ENCODE assay signal across 15 cellular contexts in genomic region chr5:115522832-115523365, GRCh38. TPM values are rescaled to one million over a fixed set of nuclear protein-coding genes. Genes with fewer than 3 reads are reported as not detected.
DNase-seq lines count a peak whose midpoint lies in the region; ATAC-seq and TF ChIP-seq lines count a peak whose summit lies in the region.
"Had no signal": no experiment of that assay in that cellular context is flagged by ENCODE, and none has a peak within 500 bp of the region (broad histone marks: within the 10 kb centered on the region; RNA-seq: fewer than 3 reads in every experiment).

No MANE protein-coding gene starts in this region.

- H3K27me3 Mint-ChIP-seq in activated T-cell treated with anti-CD3 and anti-CD28 coated beads, Interleukin-2, amount 50 U/mL, for 24 hours: no peaks in the 10 kb centered on the region
- H3K27me3 Mint-ChIP-seq in brain: no peaks in the 10 kb centered on the region
- no peaks in the 10 kb centered on the region for H3K27me3 Mint-ChIP-seq in progenitor cell of endocrine pancreas
- no peaks in the 10 kb centered on the region for H3K27me3 Mint-ChIP-seq in T-helper 2 cell treated with Interferon-gamma antibody and Interleukin-4, amounts not matched to agents 5 μg/mL and 100 μg/mL, for 36 hours (ENCODE audit: low read depth)
- H3K27me3 Mint-ChIP-seq: activated B cell treated with CpG ODN at 0.5 μM for 24 hours; naive B cell; stimulated activated naive B cell treated with anti-CD40 and anti-IgM and Interleukin-4, amounts not matched to agents 10 μg/mL and 1 μg/mL and 100 μg/mL, for 72 hours had no signal

- DNase-seq in activated T-cell treated with anti-CD3 and anti-CD28 coated beads, Interleukin-2, amount 50 U/mL, for 24 hours: no peak
- DNase-seq in activated T-cell treated with anti-CD3 and anti-CD28 coated beads, Interleukin-2, amount 50 U/mL, for 1 hour: no peak
- peak; percentile 67 for DNase-seq in NCI-H69 (lab: John Stamatoyannopoulos, UW)
- no peak for DNase-seq in progenitor cell of endocrine pancreas (ENCODE audit: low spot score, unreplicated experiment)
- DNase-seq in T-helper 2 cell treated with Interferon-gamma antibody and Interleukin-4, amounts not matched to agents 5 μg/mL and 100 μg/mL, for 36 hours (ENCODE audit: low spot score): no peak
- DNase-seq: activated B cell treated with CpG ODN at 0.5 μM for 24 hours; cortex of kidney; erythroblast; Karpas-422; naive B cell; NCI-H1417; stimulated activated naive B cell treated with anti-CD40 and anti-IgM and Interleukin-4, amounts not matched to agents 10 μg/mL and 1 μg/mL and 100 μg/mL, for 72 hours had no signal

- peaks cover 50% of the 10 kb centered on the region for H3K4me1 Mint-ChIP-seq in activated T-cell treated with anti-CD3 and anti-CD28 coated beads, Interleukin-2, amount 50 U/mL, for 24 hours (ENCODE audit: low read depth)
- peaks cover 67% of the 10 kb centered on the region for H3K4me1 Mint-ChIP-seq in brain
- peaks cover 5% of the 10 kb centered on the region for H3K4me1 Mint-ChIP-seq in progenitor cell of endocrine pancreas (ENCODE audit: low read depth)
- peaks cover 20% of the 10 kb centered on the region for H3K4me1 Mint-ChIP-seq in T-helper 2 cell treated with Interferon-gamma antibody and Interleukin-4, amounts not matched to agents 5 μg/mL and 100 μg/mL, for 36 hours (ENCODE audit: low read depth)

- H3K9me3 Mint-ChIP-seq in activated T-cell treated with anti-CD3 and anti-CD28 coated beads, Interleukin-2, amount 50 U/mL, for 24 hours: no peaks in the 10 kb centered on the region
- H3K9me3 Mint-ChIP-seq in brain (no peaks in the 10 kb centered on the region), progenitor cell of endocrine pancreas (ENCODE audit: low read depth) (no peaks in the 10 kb centered on the region)
- H3K9me3 Mint-ChIP-seq in T-helper 2 cell treated with Interferon-gamma antibody and Interleukin-4, amounts not matched to agents 5 μg/mL and 100 μg/mL, for 36 hours: no peaks in the 10 kb centered on the region
- H3K9me3 Mint-ChIP-seq: activated B cell treated with CpG ODN at 0.5 μM for 24 hours; naive B cell; stimulated activated naive B cell treated with anti-CD40 and anti-IgM and Interleukin-4, amounts not matched to agents 10 μg/mL and 1 μg/mL and 100 μg/mL, for 72 hours had no signal

- ATAC-seq in GM18502 (IDR thresholded peaks at IDR 0.05; ENCODE audit: poor library complexity, unreplicated experiment) (no peak), HG02763 (IDR thresholded peaks at IDR 0.05; ENCODE audit: unreplicated experiment) (no peak)
- ATAC-seq: stimulated activated naive B cell treated with anti-CD40 and anti-IgM and Interleukin-4, amounts not matched to agents 10 μg/mL and 1 μg/mL and 100 μg/mL, for 72 hours had no signal

- H3K36me3 Mint-ChIP-seq in activated T-cell treated with anti-CD3 and anti-CD28 coated beads, Interleukin-2, amount 50 U/mL, for 24 hours (ENCODE audit: low read depth): peaks cover 75% of the 10 kb centered on the region
- H3K36me3 Mint-ChIP-seq in brain (peaks cover 64% of the 10 kb centered on the region), progenitor cell of endocrine pancreas (ENCODE audit: insufficient read depth) (peaks cover 9% of the 10 kb centered on the region)
- H3K36me3 Mint-ChIP-seq in T-helper 2 cell treated with Interferon-gamma antibody and Interleukin-4, amounts not matched to agents 5 μg/mL and 100 μg/mL, for 36 hours (ENCODE audit: low read depth): peaks cover 47% of the 10 kb centered on the region

- H3K4me3 Mint-ChIP-seq in activated T-cell treated with anti-CD3 and anti-CD28 coated beads, Interleukin-2, amount 50 U/mL, for 24 hours: no peak overlapping the region
- peak overlapping the region in 2 of 5 experiments; percentile 2 to 52 for H3K4me3 Mint-ChIP-seq in brain
- no peak overlapping the region for H3K4me3 Mint-ChIP-seq in progenitor cell of endocrine pancreas (ENCODE audit: low read depth)
- H3K4me3 Mint-ChIP-seq in T-helper 2 cell treated with Interferon-gamma antibody and Interleukin-4, amounts not matched to agents 5 μg/mL and 100 μg/mL, for 36 hours: no peak overlapping the region
- H3K4me3 Mint-ChIP-seq: activated B cell treated with CpG ODN at 0.5 μM for 24 hours; naive B cell; stimulated activated naive B cell treated with anti-CD40 and anti-IgM and Interleukin-4, amounts not matched to agents 10 μg/mL and 1 μg/mL and 100 μg/mL, for 72 hours had no signal

- peak overlapping the region; percentile 78 for H3K27ac Mint-ChIP-seq in activated T-cell treated with anti-CD3 and anti-CD28 coated beads, Interleukin-2, amount 50 U/mL, for 24 hours
- H3K27ac Mint-ChIP-seq in brain (peak overlapping the region in 3 of 5 experiments; percentile 17 to 43 (median 23)), progenitor cell of endocrine pancreas (peak overlapping the region; percentile 12)
- H3K27ac Mint-ChIP-seq in T-helper 2 cell treated with Interferon-gamma antibody and Interleukin-4, amounts not matched to agents 5 μg/mL and 100 μg/mL, for 36 hours: no peak overlapping the region
- H3K27ac Mint-ChIP-seq: activated B cell treated with CpG ODN at 0.5 μM for 24 hours; stimulated activated naive B cell treated with anti-CD40 and anti-IgM and Interleukin-4, amounts not matched to agents 10 μg/mL and 1 μg/mL and 100 μg/mL, for 72 hours had no signal

- no peak for TF ChIP-seq CTCF in brain (conservative IDR thresholded peaks at IDR 0.05)
- TF ChIP-seq CTCF in progenitor cell of endocrine pancreas (IDR thresholded peaks at IDR 0.05; ENCODE audit: unreplicated experiment): no peak

RNA-seq across cellular contexts. Expression of gene FEM1C, which starts 21.7 kb away (rescaled TPM):
- 4.4 TPM for polyA plus RNA-seq in brain (ENCODE audit: insufficient read depth, low read depth, low replicate concordance)
- total RNA-seq in progenitor cell of endocrine pancreas: 18.1 and 18.4 TPM in 2 replicates
